Comparison of ENCODE assay signal across 10 cellular contexts in genomic region chr12:3313655-3314305, GRCh38.
A peak's percentile ranks its signal among the peaks of the same experiment; 100 is the strongest.
DNase-seq lines count a peak whose midpoint lies in the region; ATAC-seq and TF ChIP-seq lines count a peak whose summit lies in the region.
"Had no signal": no experiment of that assay in that cellular context is flagged by ENCODE, and none has a peak within 500 bp of the region (broad histone marks: within the 10 kb centered on the region; RNA-seq: fewer than 3 reads in every experiment).

No MANE protein-coding gene starts in this region.

- no CpG with 5 or more reads among the region's 8 CpGs for WGBS in trophoblast cell (ENCODE audit: extremely low coverage, insufficient coverage, insufficient read length)

- no peak overlapping the region for H2BK12ac ChIP-seq in trophoblast cell (ENCODE audit: low read length)

- H3K9ac ChIP-seq in PC-3 (ENCODE audit: low read length) (no peak overlapping the region; the same call in 1 of the 2 replicates), trophoblast cell (ENCODE audit: low read length) (no peak overlapping the region)

- no peak overlapping the region for H4K12ac ChIP-seq in trophoblast cell (ENCODE audit: low read depth, low read length)

- no peak overlapping the region for H3K4me3 ChIP-seq in PC-3 (ENCODE audit: low read length)
- H3K4me3 ChIP-seq in trophoblast cell (ENCODE audit: low read depth, low read length) = no peak overlapping the region
- H3K4me3 ChIP-seq: SJSA1, uterus had no signal

- intact Hi-C loops in Calu3 (cut with micrococcal nuclease; ENCODE audit: unreplicated experiment) = loop anchor here (5.0 kb wide), 1 partner anchor 144 kb away; no protein-coding TSS in a partner anchor
- intact Hi-C loops in PC-3 (cut with micrococcal nuclease) = no loop called here

- no peaks in the 10 kb centered on the region for H3K9me3 ChIP-seq in PC-3 (ENCODE audit: low read length)
- H3K9me3 ChIP-seq in trophoblast cell (ENCODE audit: insufficient read depth, low read depth, low read length) = no peaks in the 10 kb centered on the region
- H3K9me3 ChIP-seq: SJSA1, uterus had no signal

- no peak overlapping the region for H2AFZ ChIP-seq in PC-3 (ENCODE audit: low read length)
- no peak overlapping the region for H2AFZ ChIP-seq in trophoblast cell (ENCODE audit: insufficient read depth, low read length, poor library complexity)

- H3K4me1 Mint-ChIP-seq in Calu3 (ENCODE audit: low read depth, unreplicated experiment) (peaks cover 31% of the 10 kb centered on the region), endothelial cell (ENCODE audit: unreplicated experiment) (peaks cover 8% of the 10 kb centered on the region)

- peaks cover 75% of the 10 kb centered on the region for H3K4me1 ChIP-seq in PC-3 (ENCODE audit: insufficient read depth, low read length)
- peaks cover 12 to 21% of the 10 kb centered on the region in 2 experiments for H3K4me1 ChIP-seq in trophoblast cell (ENCODE audit: control insufficient read depth in 1 of 2, insufficient read depth in 2 of 2, low read length in 2 of 2)
- H3K4me1 ChIP-seq: uterus had no signal

- no peaks in the 10 kb centered on the region for H3K9me3 Mint-ChIP-seq in Calu3 (ENCODE audit: low read depth, unreplicated experiment)
- H3K9me3 Mint-ChIP-seq in endothelial cell (ENCODE audit: unreplicated experiment) = no peaks in the 10 kb centered on the region

- H4K20me1 ChIP-seq in PC-3 (ENCODE audit: low read length) = no peaks in the 10 kb centered on the region

- no peak overlapping the region for H3K4ac ChIP-seq in trophoblast cell (ENCODE audit: low read depth, low read length)

- H2AK5ac ChIP-seq in trophoblast cell (ENCODE audit: low read length) = no peak overlapping the region

- CTCF ChIA-PET in Calu3 (lab: Charles Lee) = interaction anchor here (1.0 to 3.4 kb wide), 3 partner anchors 14 to 490 kb away, joined by 3 to 22 read pairs (median 6); no protein-coding TSS in a partner anchor
- CTCF ChIA-PET in PC-3 (lab: Charles Lee) = interaction anchor here (3.0 kb wide), 1 partner anchor 14 kb away, joined by 19 read pairs; no protein-coding TSS in a partner anchor

- no peak overlapping the region for H3K14ac ChIP-seq in trophoblast cell (ENCODE audit: low read length)

- no peaks in the 10 kb centered on the region for H3F3A ChIP-seq in PC-3 (ENCODE audit: low read length, unreplicated experiment)

- H2BK120ac ChIP-seq in trophoblast cell (ENCODE audit: insufficient read depth, low read length, poor library complexity) = no peak overlapping the region

- H3K27me3 ChIP-seq in PC-3 (ENCODE audit: low read length) (no peaks in the 10 kb centered on the region), trophoblast cell (ENCODE audit: insufficient read depth, low read length) (no peaks in the 10 kb centered on the region)
- H3K27me3 ChIP-seq: uterus had no signal

- H3K27me3 Mint-ChIP-seq in Calu3 (ENCODE audit: unreplicated experiment) (peaks cover 16% of the 10 kb centered on the region), endothelial cell (ENCODE audit: unreplicated experiment) (peaks cover 1% of the 10 kb centered on the region)

- no peaks in the 10 kb centered on the region for H3K9me2 ChIP-seq in PC-3 (replicated peaks; ENCODE audit: low read length)

- BruUV-seq in Calu3 (replicated peaks; lab: Mats Ljungman, UMichigan) (no TSS peak), PC-3 (replicated peaks; lab: Mats Ljungman, UMichigan) (no TSS peak)

- no peaks in the 10 kb centered on the region for H3K79me1 ChIP-seq in trophoblast cell (ENCODE audit: low read length)

- H4K91ac ChIP-seq in trophoblast cell (ENCODE audit: low read depth, low read length) = no peak overlapping the region

- H2BK5ac ChIP-seq in trophoblast cell (ENCODE audit: low read depth, low read length, poor library complexity) = no peak overlapping the region

- no peak overlapping the region for H3K27ac Mint-ChIP-seq in Calu3 (ENCODE audit: unreplicated experiment)
- H3K27ac Mint-ChIP-seq in endothelial cell (ENCODE audit: unreplicated experiment) = no peak overlapping the region

- TF ChIP-seq CTCF in Calu3 (IDR thresholded peaks at IDR 0.05; ENCODE audit: unreplicated experiment) (peak; percentile 28), PC-3 (conservative IDR thresholded peaks at IDR 0.05; ENCODE audit: low read depth, low read length) (peak; percentile 52), endothelial cell (IDR thresholded peaks at IDR 0.05; ENCODE audit: unreplicated experiment) (peak; percentile 58)

- H3K4me2 ChIP-seq in PC-3 (ENCODE audit: low read length) = peak overlapping the region; percentile 68
- H3K4me2 ChIP-seq in trophoblast cell (ENCODE audit: low read length) = no peak overlapping the region

- H3K27ac ChIP-seq in PC-3 (ENCODE audit: low read length) (peak overlapping the region; percentile 44), trophoblast cell (ENCODE audit: low read depth, low read length) (no peak overlapping the region)
- H3K27ac ChIP-seq: SJSA1, uterus had no signal

- DNase-seq in Calu3 = peak; percentile 54
- DNase-seq in GM19240 (ENCODE audit: insufficient read length, low spot score) = peak; percentile 29
- DNase-seq in PC-3 = peak; percentile 52
- peak; percentile 50 for DNase-seq in endothelial cell (ENCODE audit: low spot score)
- peak in 40 of 56 donors; percentile 6 to 62 (median 32) for DNase-seq in nucleus accumbens (lab: John Stamatoyannopoulos, UW)
- DNase-seq in GDM1 (lab: John Stamatoyannopoulos, UW) = no peak
- DNase-seq in trophoblast cell = no peak
- no peak for DNase-seq in GF-D8 (lab: John Stamatoyannopoulos, UW)

- H4K8ac ChIP-seq in trophoblast cell (ENCODE audit: low read depth, low read length) = no peak overlapping the region

- POLR2A ChIA-PET in PC-3 (lab: Charles Lee; ENCODE audit: unreplicated experiment) = interaction anchor here (0.6 kb wide), 1 partner anchor 1182 kb away, joined by 4 read pairs; no protein-coding TSS in a partner anchor

- no peak overlapping the region for H3K4me3 Mint-ChIP-seq in Calu3 (ENCODE audit: low read depth, unreplicated experiment)
- no peak overlapping the region for H3K4me3 Mint-ChIP-seq in endothelial cell (ENCODE audit: unreplicated experiment)

- H3K23ac ChIP-seq in trophoblast cell (ENCODE audit: low read length) = no peak overlapping the region

- no peaks in the 10 kb centered on the region for H3K79me2 ChIP-seq in PC-3 (ENCODE audit: low read length)
- H3K79me2 ChIP-seq in trophoblast cell (ENCODE audit: control insufficient read depth, insufficient read depth, low read length, poor library complexity) = no peaks in the 10 kb centered on the region

- H3K36me3 ChIP-seq in PC-3 (ENCODE audit: low read depth, low read length) (no peaks in the 10 kb centered on the region), trophoblast cell (ENCODE audit: control insufficient read depth in 1 of 2, insufficient read depth in 2 of 2, low read length in 2 of 2) (no peaks in the 10 kb centered on the region)
- H3K36me3 ChIP-seq: SJSA1, uterus had no signal

- H3K18ac ChIP-seq in trophoblast cell (ENCODE audit: low read length) = no peak overlapping the region

- no peak for ATAC-seq in PC-3

- H3K36me3 Mint-ChIP-seq in Calu3 (ENCODE audit: insufficient read depth, unreplicated experiment) (peaks cover 15% of the 10 kb centered on the region), endothelial cell (ENCODE audit: low read depth, unreplicated experiment) (no peaks in the 10 kb centered on the region)

Comparison
In these comparisons a context has a peak if more than half of its experiments do, and no peak if none do; other contexts are left out.
1. DNase-seq: peak in Calu3 (single experiment), GM19240 (single experiment), PC-3 (single experiment), endothelial cell (single experiment) and nucleus accumbens (40 of 56); none in GDM1 (single experiment), trophoblast cell (0 of 2) and GF-D8 (single experiment).
2. Peak in every context shown above with its lines, with median percentiles within 50 percentile points of each other: CTCF ChIP-seq.